9 cellular contexts compared by ENCODE assay signal in genomic region chr17:57557793-57558681, GRCh38.
DNase-seq lines count a peak whose midpoint lies in the region; ATAC-seq and TF ChIP-seq lines count a peak whose summit lies in the region.
"Had no signal": no experiment of that assay in that cellular context is flagged by ENCODE, and none has a peak within 500 bp of the region (broad histone marks: within the 10 kb centered on the region; RNA-seq: fewer than 3 reads in every experiment).

No MANE protein-coding gene starts in this region.

- peak; percentile 93 for DNase-seq in EL
- DNase-seq in NCI-H1436 treated with DMSO at 0.1 percent for 48 hours (lab: John Stamatoyannopoulos, UW): peak; percentile 37
- DNase-seq in cardiac fibroblast (ENCODE audit: low read depth in 2 of 2): peak; percentile 75 to 78
- no peak for DNase-seq in omental fat pad (ENCODE audit: low spot score)
- DNase-seq in NCI-H2029 (lab: John Stamatoyannopoulos, UW): no peak
- DNase-seq in activated naive CD4-positive, alpha-beta T cell treated with anti-CD3 and anti-CD28 coated beads, Interleukin-2, amount 50 U/mL, for 72 hours (ENCODE audit: low spot score in 2 of 2): no peak
- DNase-seq in testis: no peak
- DNase-seq in activated gamma-delta T cell treated with Interleukin-2 at 50 U/mL for 16 hours: no peak

- TF ChIP-seq POLR2A in testis (IDR thresholded peaks at IDR 0.05): no peak

- intact Hi-C loops in testis (cut with DNase I; ENCODE audit: low total_unique reads): no loop called here

- ATAC-seq in omental fat pad (ENCODE audit: low FRiP score): peak; percentile 51
- no peak for ATAC-seq in activated naive CD4-positive, alpha-beta T cell treated with anti-CD3 and anti-CD28 coated beads, Interleukin-2, amount 50 U/mL, for 72 hours

- H3K27ac ChIP-seq in testis: no peak overlapping the region

- H3K4me1 ChIP-seq in testis: peaks cover 9% of the 10 kb centered on the region

- no peaks in the 10 kb centered on the region for H3K36me3 ChIP-seq in testis (ENCODE audit: low read depth, missing control alignments)

- 72 to 75% methylated on average over 22 of the region's 22 CpGs for WGBS in testis, 2 donors

- no peak for TF ChIP-seq CTCF in cardiac fibroblast (IDR thresholded peaks at IDR 0.05; ENCODE audit: low read depth, low read length)
- TF ChIP-seq CTCF in omental fat pad (IDR thresholded peaks at IDR 0.05): no peak
- TF ChIP-seq CTCF in testis (IDR thresholded peaks at IDR 0.05): no peak

- H3K4me3 ChIP-seq in cardiac fibroblast (replicated peaks in 1 of 2; ENCODE audit: low read depth in 2 of 2, low read length in 2 of 2) (no peak overlapping the region), testis (no peak overlapping the region)

- H3K27ac Mint-ChIP-seq in activated naive CD4-positive, alpha-beta T cell treated with anti-CD3 and anti-CD28 coated beads, Interleukin-2, amount 50 U/mL, for 72 hours: peak overlapping the region in 1 of 2 donors; percentile 36
- H3K27ac Mint-ChIP-seq: dendritic cell treated with granulocyte-macrophage colony-stimulating factor and Interleukin-4, amounts not matched to agents 40 ng/mL and 50 ng/mL, for 4 days had no signal

- H3K9me3 ChIP-seq in testis: no peaks in the 10 kb centered on the region

- H3K36me3 Mint-ChIP-seq in activated naive CD4-positive, alpha-beta T cell treated with anti-CD3 and anti-CD28 coated beads, Interleukin-2, amount 50 U/mL, for 72 hours: no peaks in the 10 kb centered on the region

- H3K27me3 ChIP-seq in testis: no peaks in the 10 kb centered on the region

- no peaks in the 10 kb centered on the region for H3K9me3 Mint-ChIP-seq in activated naive CD4-positive, alpha-beta T cell treated with anti-CD3 and anti-CD28 coated beads, Interleukin-2, amount 50 U/mL, for 72 hours
- H3K9me3 Mint-ChIP-seq: dendritic cell treated with granulocyte-macrophage colony-stimulating factor and Interleukin-4, amounts not matched to agents 40 ng/mL and 50 ng/mL, for 4 days had no signal

Comparison
In these comparisons a context has a peak if more than half of its experiments do, and no peak if none do; other contexts are left out.
1. DNase-seq: peak in EL (single experiment), NCI-H1436 treated with DMSO at 0.1 percent for 48 hours (single experiment) and cardiac fibroblast (2 of 2); none in omental fat pad (single experiment), NCI-H2029 (single experiment), activated naive CD4-positive, alpha-beta T cell treated with anti-CD3 and anti-CD28 coated beads, Interleukin-2, amount 50 U/mL, for 72 hours (0 of 2), testis (single experiment) and activated gamma-delta T cell treated with Interleukin-2 at 50 U/mL for 16 hours (single experiment).